In the genomic region with DNA sequence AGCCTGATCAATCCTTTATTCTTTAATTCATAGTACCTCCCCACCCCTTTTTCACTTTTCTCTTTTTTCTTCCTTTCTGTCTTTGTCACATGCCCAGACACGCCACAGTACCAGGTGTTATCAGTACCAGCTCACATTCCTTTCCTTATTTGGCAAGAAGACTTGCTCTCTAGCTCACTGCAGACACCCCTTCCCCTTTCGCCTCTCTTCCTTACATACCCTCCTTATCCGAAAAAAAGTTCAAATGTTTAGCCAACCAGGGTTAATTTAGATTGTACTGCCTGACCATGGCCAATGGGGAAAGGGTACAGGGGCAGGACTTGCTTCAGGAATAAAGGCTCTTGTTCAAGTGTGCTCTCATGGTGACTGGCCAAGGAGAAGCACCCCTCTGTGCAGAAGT, we compare ENCODE assay signal across 24 cellular contexts. TPM values are rescaled to one million over a fixed set of nuclear protein-coding genes. Genes with fewer than 3 reads are reported as not detected.
DNase-seq lines count a peak whose midpoint lies in the region; ATAC-seq, FAIRE-seq and TF ChIP-seq lines count a peak whose summit lies in the region.
"Had no signal": no experiment of that assay in that cellular context is flagged by ENCODE, and none has a peak within 500 bp of the region (broad histone marks: within the 10 kb centered on the region; RNA-seq: fewer than 3 reads in every experiment).

No MANE protein-coding gene starts in this region.

- H3K27ac Mint-ChIP-seq in WTC11, result 0 out of 2 replicates have a peak overlapping the region, but pooled peaks have one; percentile 78
- H3K27ac Mint-ChIP-seq: activated naive CD8-positive, alpha-beta T cell treated with anti-CD3 and anti-CD28 coated beads, Interleukin-2, amount 50 U/mL, for 24 hours; activated T-helper 17 cell treated with anti-CD3 and anti-CD28 coated beads, Interleukin-2, amount 50 U/mL, for 72 hours had no signal

- H3K9me3 Mint-ChIP-seq in WTC11, result peaks cover 29% of the 10 kb centered on the region
- H3K9me3 Mint-ChIP-seq: activated naive CD8-positive, alpha-beta T cell treated with anti-CD3 and anti-CD28 coated beads, Interleukin-2, amount 50 U/mL, for 24 hours; activated T-helper 17 cell treated with anti-CD3 and anti-CD28 coated beads, Interleukin-2, amount 50 U/mL, for 72 hours had no signal

- 6% methylated on average over 3 of the region's 3 CpGs for WGBS in HepG2 (ENCODE audit: low lambda C conversion rate)
- WGBS in right lobe of liver (ENCODE audit: insufficient coverage, low coverage, low lambda C conversion rate, missing lambda C conversion rate), result 55% methylated on average over 3 of the region's 3 CpGs

- H2AFZ ChIP-seq in HepG2 (ENCODE audit: low read length), result no peak overlapping the region

- H3K4me1 ChIP-seq in HepG2 (ENCODE audit: insufficient read depth, low read length) (peaks cover 9% of the 10 kb centered on the region; the same call in 1 of the 2 replicates), right lobe of liver (no peaks in the 10 kb centered on the region)
- H3K4me1 ChIP-seq: BLaER1 had no signal

- H4K20me1 ChIP-seq in HepG2 (ENCODE audit: insufficient read depth, low read length), result no peaks in the 10 kb centered on the region
- H4K20me1 ChIP-seq: BLaER1 had no signal

- TF ChIP-seq RAD21 in HepG2 (CRISPR knock-in tag; IDR thresholded peaks at IDR 0.05), result no peak

- intact Hi-C loops in HepG2 (cut with micrococcal nuclease; ENCODE audit: unreplicated experiment), result no loop called here
- intact Hi-C loops in right lobe of liver (cut with DNase I), result no loop called here
- intact Hi-C loops in Right ventricle myocardium inferior (cut with DNase I), result no loop called here

- in situ Hi-C loops in HepG2 (cut with HindIII; ENCODE audit: extremely low pct_ligation_motif_present, low pct_unique_long_range_greater_than_20kb), result no loop called here

- H3K4me1 Mint-ChIP-seq in WTC11, result peaks cover 18% of the 10 kb centered on the region

- POLR2A ChIA-PET in HepG2 (lab: Yijun Ruan, JAX), result no interaction called here
- POLR2A ChIA-PET in WTC11 (lab: Charles Lee), result interaction anchor here (1.2 kb wide), 1 partner anchor 33 kb away, joined by 3 read pairs; no protein-coding TSS in a partner anchor

- H3K27ac ChIP-seq in HepG2 (ENCODE audit: extremely low read length, insufficient read depth, low read length), result no peak overlapping the region
- no peak overlapping the region for H3K27ac ChIP-seq in right lobe of liver
- H3K27ac ChIP-seq: BLaER1 had no signal

- peaks cover 0 to 2% of the 10 kb centered on the region in 2 experiments; a peak in 1 of 5 replicates for H3K27me3 ChIP-seq in HepG2 (ENCODE audit: control insufficient read depth in 1 of 2, insufficient read depth in 2 of 2, low read length in 2 of 2)
- no peaks in the 10 kb centered on the region for H3K27me3 ChIP-seq in right lobe of liver
- H3K27me3 ChIP-seq: BLaER1, MG63 had no signal

- TF ChIP-seq POLR2A in HepG2 (IDR thresholded peaks at IDR 0.05; ENCODE audit: insufficient read depth in 1 of 2, low read depth in 2 of 2, low read length in 2 of 2), result no peak
- TF ChIP-seq POLR2A in right lobe of liver (IDR thresholded peaks at IDR 0.05), result no peak

- FAIRE-seq in HepG2 (lab: Jason Lieb, UNC), result no peak
- FAIRE-seq: G401.6, GM19239 had no signal

- H3K36me3 ChIP-seq in HepG2 (replicated peaks in 1 of 2; ENCODE audit: control insufficient read depth in 1 of 2, insufficient read depth in 2 of 2, low read length in 2 of 2), result no peaks in the 10 kb centered on the region
- no peaks in the 10 kb centered on the region for H3K36me3 ChIP-seq in right lobe of liver
- H3K36me3 ChIP-seq: BLaER1, MG63 had no signal

- H3K4me2 ChIP-seq in HepG2 (ENCODE audit: low read depth, low read length), result no peak overlapping the region
- H3K4me2 ChIP-seq: BLaER1 had no signal

- no TSS peak for BruUV-seq in HepG2 (replicated peaks; lab: Mats Ljungman, UMichigan)

- CTCF ChIA-PET in HepG2 (lab: Yijun Ruan, JAX; ENCODE audit: low intra/inter-chr PET ratio, low total read pairs), result no interaction called here
- CTCF ChIA-PET in WTC11 (lab: Charles Lee), result interaction anchor here (0.7 to 1.6 kb wide), 6 partner anchors 9 to 277 kb away, joined by 3 to 13 read pairs (median 4); a partner anchor contains a TSS

- TF ChIP-seq CTCF in HepG2 (CRISPR knock-in tag; IDR thresholded peaks at IDR 0.05), result no peak
- no peak for TF ChIP-seq CTCF in right lobe of liver (IDR thresholded peaks at IDR 0.05)
- no peak for TF ChIP-seq CTCF in WTC11 (IDR thresholded peaks at IDR 0.05)
- no peak for TF ChIP-seq CTCF in fibroblast of pulmonary artery (IDR thresholded peaks at IDR 0.05; ENCODE audit: low read length, missing control alignments)

- H3K9ac ChIP-seq in HepG2 (ENCODE audit: insufficient read depth, low read depth, low read length), result no peak overlapping the region
- H3K9ac ChIP-seq: BLaER1 had no signal

- TF ChIP-seq EP300 in HepG2 (IDR thresholded peaks at IDR 0.05; ENCODE audit: low read depth in 2 of 2, low read length in 2 of 2) (no peak), HepG2 (CRISPR knock-in tag; IDR thresholded peaks at IDR 0.05; ENCODE audit: borderline replicate concordance) (no peak)

- H3K79me2 ChIP-seq in HepG2 (ENCODE audit: insufficient read depth, low read length), result no peaks in the 10 kb centered on the region

- DNase-seq in HepG2 (ENCODE audit: low spot score) (no peak), right lobe of liver (no peak), WTC11 (ENCODE audit: low spot score) (no peak), fibroblast of pulmonary artery (ENCODE audit: low read depth) (peak; percentile 8), NCI-H1417 treated with DMSO at 0.1 percent for 48 hours (lab: John Stamatoyannopoulos, UW) (no peak), Right ventricle myocardium inferior (ENCODE audit: missing footprints) (no peak)
- no peak for DNase-seq in NK-92 treated with Interleukin-12 subunit alpha and Interleukin-12 subunit beta, amount 100 ng/mL, for 24 hours (lab: John Stamatoyannopoulos, UW)
- DNase-seq: activated naive CD8-positive, alpha-beta T cell treated with anti-CD3 and anti-CD28 coated beads, Interleukin-2, amount 50 U/mL, for 24 hours; dermis blood vessel endothelial cell; GOT3; left ventricle myocardium superior; MG63; NCI-H2029 treated with DMSO at 0.1 percent for 48 hours; stimulated activated CD8-positive, alpha-beta memory T cell treated with anti-CD3 and anti-CD28 coated beads, Interleukin-4, amount 100 ng/mL, for 48 hours had no signal

- H3K4me3 ChIP-seq in HepG2 (replicated peaks in 1 of 3; ENCODE audit: insufficient read depth in 1 of 3, low read depth in 2 of 3, low read length in 3 of 3), result no peak overlapping the region
- H3K4me3 ChIP-seq in right lobe of liver, result no peak overlapping the region
- H3K4me3 ChIP-seq in fibroblast of pulmonary artery (replicated peaks; ENCODE audit: low read depth, low read length), result no peak overlapping the region
- H3K4me3 ChIP-seq: BLaER1, MG63 had no signal

- peaks cover 8% of the 10 kb centered on the region for H3K36me3 Mint-ChIP-seq in WTC11

- no peak for ATAC-seq in HepG2
- no peak for ATAC-seq in right lobe of liver
- ATAC-seq in WTC11, result peak; percentile 80
- ATAC-seq in HG03520 (IDR thresholded peaks at IDR 0.05; ENCODE audit: unreplicated experiment), result no peak
- ATAC-seq in Right ventricle myocardium inferior, result no peak
- ATAC-seq: activated naive CD8-positive, alpha-beta T cell treated with anti-CD3 and anti-CD28 coated beads, Interleukin-2, amount 50 U/mL, for 24 hours; activated T-helper 17 cell treated with anti-CD3 and anti-CD28 coated beads, Interleukin-2, amount 50 U/mL, for 72 hours; left ventricle myocardium superior had no signal

- H3K27me3 Mint-ChIP-seq in WTC11 (ENCODE audit: low read depth), result peaks cover 47% of the 10 kb centered on the region

- no peak overlapping the region for H3K4me3 Mint-ChIP-seq in WTC11
- H3K4me3 Mint-ChIP-seq: activated naive CD8-positive, alpha-beta T cell treated with anti-CD3 and anti-CD28 coated beads, Interleukin-2, amount 50 U/mL, for 24 hours; activated T-helper 17 cell treated with anti-CD3 and anti-CD28 coated beads, Interleukin-2, amount 50 U/mL, for 72 hours had no signal

- H3K9me3 ChIP-seq in HepG2 (ENCODE audit: low read length), result no peaks in the 10 kb centered on the region
- H3K9me3 ChIP-seq in right lobe of liver, result peaks cover 0 to 2% (median 0%) of the 10 kb centered on the region in 4 donors
- H3K9me3 ChIP-seq: BLaER1, MG63 had no signal

RNA-seq across cellular contexts. Expression of a gene that starts 9.3 kb away (rescaled TPM):
- total RNA-seq in HepG2 (2016; rRNA removed; fragmentation: Illumina TruSeq; extraction: Trizol) (not detected in 2 replicates), right lobe of liver (1 to 10 TPM in 5 of 6 experiments, under 1 TPM in 1; 0.55 to 5.6 (median 2.4) TPM), WTC11 (2021) (not detected in 3 replicates), Right ventricle myocardium inferior (4.0 TPM)
- total RNA-seq in HepG2 (2016; cell fraction: cytosol; rRNA removed; fragmentation: Illumina TruSeq; extraction: Trizol; ENCODE audit: low read depth), result not detected in 2 replicates
- not detected in 2 replicates for total RNA-seq in HepG2 (2016; cell fraction: insoluble cytoplasmic fraction; rRNA removed; fragmentation: Illumina TruSeq; extraction: Trizol)
- not detected in 2 replicates for total RNA-seq in HepG2 (2016; cell fraction: membrane; rRNA removed; fragmentation: Illumina TruSeq; extraction: Trizol)
- total RNA-seq in HepG2 (2016; cell fraction: nucleus; rRNA removed; fragmentation: Illumina TruSeq; extraction: Trizol), result not detected in 2 replicates
- polyA plus RNA-seq in HepG2 (2011; rRNA removed), result not detected in 2 replicates
- polyA plus RNA-seq in HepG2 (2011; cell fraction: cytosol; rRNA removed), result not detected in 2 replicates
- polyA plus RNA-seq in HepG2 (2011; cell fraction: nucleus; rRNA removed), result not detected in 2 replicates
- polyA plus RNA-seq in HepG2 (2012), result not detected in 2 replicates
- polyA plus RNA-seq in HepG2 (2016; cell fraction: cytosol; fragmentation: Illumina TruSeq; extraction: Trizol; ENCODE audit: low read depth), result not detected in 2 replicates
- not detected in 2 replicates for polyA plus RNA-seq in HepG2 (2016; cell fraction: insoluble cytoplasmic fraction; fragmentation: Illumina TruSeq; extraction: Trizol; ENCODE audit: low read depth)
- not detected in 2 replicates for polyA plus RNA-seq in HepG2 (2016; cell fraction: membrane; fragmentation: Illumina TruSeq; extraction: Trizol; ENCODE audit: low read depth)
- polyA plus RNA-seq in HepG2 (2016; cell fraction: nucleus; fragmentation: Illumina TruSeq; extraction: Trizol; ENCODE audit: insufficient read depth, low read depth), result not detected in 2 replicates
- polyA minus RNA-seq in HepG2 (2011; rRNA and poly(A)+ RNA removed; ENCODE audit: low replicate concordance), result not detected in 2 replicates
- polyA minus RNA-seq in HepG2 (2011; cell fraction: cytosol; rRNA and poly(A)+ RNA removed), result not detected in 2 replicates
- polyA minus RNA-seq in HepG2 (2011; cell fraction: nucleus; rRNA and poly(A)+ RNA removed), result not detected in 2 replicates
- total RNA-seq: activated CD8-positive, alpha-beta memory T cell treated with anti-CD3 and anti-CD28 coated beads for 36 hours; activated T-helper 17 cell treated with anti-CD3 and anti-CD28 coated beads, Interleukin-2, amount 50 U/mL, for 72 hours; SK-MEL-5; T-helper 2 cell treated with Interferon-gamma antibody and Interleukin-4, amounts not matched to agents 100 ng/mL and 5 ng/mL, for 36 hours had no signal

RNA-seq across cellular contexts. Expression of a gene that starts 33.8 kb away (rescaled TPM):
- total RNA-seq in HepG2 (2016; rRNA removed; fragmentation: Illumina TruSeq; extraction: Trizol), result 62.7 and 74.0 TPM in 2 replicates
- 27.0 and 31.9 TPM in 2 replicates for total RNA-seq in HepG2 (2016; cell fraction: cytosol; rRNA removed; fragmentation: Illumina TruSeq; extraction: Trizol; ENCODE audit: low read depth)
- 67.3 and 70.8 TPM in 2 replicates for total RNA-seq in HepG2 (2016; cell fraction: insoluble cytoplasmic fraction; rRNA removed; fragmentation: Illumina TruSeq; extraction: Trizol)
- 34.0 and 35.0 TPM in 2 replicates for total RNA-seq in HepG2 (2016; cell fraction: membrane; rRNA removed; fragmentation: Illumina TruSeq; extraction: Trizol)
- total RNA-seq in HepG2 (2016; cell fraction: nucleus; rRNA removed; fragmentation: Illumina TruSeq; extraction: Trizol), result 57.9 and 59.7 TPM in 2 replicates
- 22.9 and 31.9 TPM in 2 replicates for polyA plus RNA-seq in HepG2 (2011; rRNA removed)
- 24.0 and 30.9 TPM in 2 replicates for polyA plus RNA-seq in HepG2 (2011; cell fraction: cytosol; rRNA removed)
- 94.8 and 100 TPM in 2 replicates for polyA plus RNA-seq in HepG2 (2011; cell fraction: nucleus; rRNA removed)
- 82.3 and 83.4 TPM in 2 replicates for polyA plus RNA-seq in HepG2 (2012)
- polyA plus RNA-seq in HepG2 (2016; cell fraction: cytosol; fragmentation: Illumina TruSeq; extraction: Trizol; ENCODE audit: low read depth), result 54.9 and 58.8 TPM in 2 replicates
- 139 and 153 TPM in 2 replicates for polyA plus RNA-seq in HepG2 (2016; cell fraction: insoluble cytoplasmic fraction; fragmentation: Illumina TruSeq; extraction: Trizol; ENCODE audit: low read depth)
- polyA plus RNA-seq in HepG2 (2016; cell fraction: membrane; fragmentation: Illumina TruSeq; extraction: Trizol; ENCODE audit: low read depth), result 55.7 and 56.7 TPM in 2 replicates
- polyA plus RNA-seq in HepG2 (2016; cell fraction: nucleus; fragmentation: Illumina TruSeq; extraction: Trizol; ENCODE audit: insufficient read depth, low read depth), result 105 and 116 TPM in 2 replicates
- polyA minus RNA-seq in HepG2 (2011; rRNA and poly(A)+ RNA removed; ENCODE audit: low replicate concordance), result 23.6 and 36.6 TPM in 2 replicates
- polyA minus RNA-seq in HepG2 (2011; cell fraction: cytosol; rRNA and poly(A)+ RNA removed), result 11.3 and 16.5 TPM in 2 replicates
- polyA minus RNA-seq in HepG2 (2011; cell fraction: nucleus; rRNA and poly(A)+ RNA removed), result 149 and 165 TPM in 2 replicates
- 10 to 100 TPM; 40.8 to 53.5 (median 43.4) TPM for total RNA-seq in right lobe of liver
- total RNA-seq in WTC11 (2021), result 76.7 to 85.5 TPM (median 83.2 TPM) in 3 replicates
- total RNA-seq in Right ventricle myocardium inferior, result 51.6 TPM

RNA-seq across cellular contexts. Expression of a gene that starts 57.0 kb away (rescaled TPM):
- total RNA-seq in HepG2 (2016; rRNA removed; fragmentation: Illumina TruSeq; extraction: Trizol) (not detected in 2 replicates), right lobe of liver (not detected), WTC11 (2021) (not detected in 3 replicates), Right ventricle myocardium inferior (not detected)
- not detected in 2 replicates for total RNA-seq in HepG2 (2016; cell fraction: cytosol; rRNA removed; fragmentation: Illumina TruSeq; extraction: Trizol; ENCODE audit: low read depth)
- total RNA-seq in HepG2 (2016; cell fraction: insoluble cytoplasmic fraction; rRNA removed; fragmentation: Illumina TruSeq; extraction: Trizol), result not detected in 2 replicates
- not detected in 2 replicates for total RNA-seq in HepG2 (2016; cell fraction: membrane; rRNA removed; fragmentation: Illumina TruSeq; extraction: Trizol)
- not detected in 2 replicates for total RNA-seq in HepG2 (2016; cell fraction: nucleus; rRNA removed; fragmentation: Illumina TruSeq; extraction: Trizol)
- not detected in 2 replicates for polyA plus RNA-seq in HepG2 (2011; rRNA removed)
- polyA plus RNA-seq in HepG2 (2011; cell fraction: cytosol; rRNA removed), result not detected in 2 replicates
- not detected in 2 replicates for polyA plus RNA-seq in HepG2 (2011; cell fraction: nucleus; rRNA removed)
- not detected in 2 replicates for polyA plus RNA-seq in HepG2 (2012)
- not detected in 2 replicates for polyA plus RNA-seq in HepG2 (2016; cell fraction: cytosol; fragmentation: Illumina TruSeq; extraction: Trizol; ENCODE audit: low read depth)
- polyA plus RNA-seq in HepG2 (2016; cell fraction: insoluble cytoplasmic fraction; fragmentation: Illumina TruSeq; extraction: Trizol; ENCODE audit: low read depth), result not detected in 2 replicates
- not detected in 2 replicates for polyA plus RNA-seq in HepG2 (2016; cell fraction: membrane; fragmentation: Illumina TruSeq; extraction: Trizol; ENCODE audit: low read depth)
- not detected in 2 replicates for polyA plus RNA-seq in HepG2 (2016; cell fraction: nucleus; fragmentation: Illumina TruSeq; extraction: Trizol; ENCODE audit: insufficient read depth, low read depth)
- not detected in 2 replicates for polyA minus RNA-seq in HepG2 (2011; rRNA and poly(A)+ RNA removed; ENCODE audit: low replicate concordance)
- not detected in 2 replicates for polyA minus RNA-seq in HepG2 (2011; cell fraction: cytosol; rRNA and poly(A)+ RNA removed)
- not detected in 2 replicates for polyA minus RNA-seq in HepG2 (2011; cell fraction: nucleus; rRNA and poly(A)+ RNA removed)
- total RNA-seq: A673; activated CD8-positive, alpha-beta memory T cell treated with anti-CD3 and anti-CD28 coated beads for 36 hours; activated T-helper 17 cell treated with anti-CD3 and anti-CD28 coated beads, Interleukin-2, amount 50 U/mL, for 72 hours; dermis blood vessel endothelial cell; epithelial cell of proximal tubule; left ventricle myocardium superior; SK-MEL-5 had no signal
